In the genomic region with DNA sequence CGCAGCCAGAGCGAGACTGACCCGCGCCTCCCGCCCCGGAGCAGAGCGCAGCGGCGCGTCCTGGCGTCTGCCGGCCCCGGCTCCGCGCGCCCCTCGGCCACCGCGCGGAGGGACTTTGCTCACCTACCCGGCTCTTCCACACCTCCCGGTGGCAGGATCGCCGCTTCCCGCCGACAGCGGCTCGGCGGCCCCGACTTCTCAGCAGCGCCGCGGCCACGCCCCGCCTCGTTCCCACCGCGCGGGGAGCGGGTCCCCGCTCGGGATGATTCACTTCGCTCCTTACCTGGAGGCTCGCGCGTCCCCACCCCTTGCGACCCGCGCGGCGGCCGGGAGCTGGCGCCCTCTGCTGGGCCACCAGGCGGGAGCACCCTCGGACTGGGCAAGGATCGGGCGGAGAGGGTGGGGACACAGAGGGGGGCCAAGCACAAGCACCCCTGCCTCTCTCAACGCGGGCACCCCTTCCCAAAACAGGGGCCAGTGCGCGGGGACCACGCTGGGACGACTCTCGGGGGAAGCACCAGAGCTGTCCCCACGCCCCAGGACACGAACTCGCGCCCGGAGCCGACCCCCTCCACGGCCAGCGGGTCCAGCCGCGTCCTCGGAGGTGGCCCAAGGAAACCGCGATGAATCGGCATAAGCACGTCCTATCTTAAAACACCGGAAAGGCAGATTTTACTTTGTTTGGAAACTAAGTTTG, we compare ENCODE assay signal across 8 cellular contexts.
DNase-seq lines count a peak whose midpoint lies in the region; ATAC-seq lines count a peak whose summit lies in the region.

No MANE protein-coding gene starts in this region.

- DNase-seq in ACHN (peak; percentile 68), NCI-H345 (lab: John Stamatoyannopoulos, UW) (peak; percentile 78), dermis microvascular lymphatic vessel endothelial cell (ENCODE audit: low read depth in 2 of 2) (peak; percentile 55 to 86), lung microvascular endothelial cell (ENCODE audit: low read depth in 2 of 2) (peak; percentile 86 to 92)
- peak; percentile 76 to 78 for DNase-seq in activated CD4-positive, alpha-beta T cell treated with anti-CD3 and anti-CD28 coated beads, Interleukin-2, amount 50 U/mL, for 24 hours (ENCODE audit: low read depth in 1 of 2, low spot score in 1 of 2)
- peak; percentile 71 to 77 (median 76) for DNase-seq in stimulated activated CD4-positive, alpha-beta T cell treated with anti-CD3 and anti-CD28 coated beads, TNF-alpha, amount 100 ng/mL, for 48 hours (ENCODE audit: low read depth in 3 of 3)

- in situ Hi-C loops in ACHN (cut with HindIII; ENCODE audit: low pct_ligation_motif_present, low pct_unique_long_range_greater_than_20kb, low sequenced_read_pairs): no loop called here

- ATAC-seq in GM18861 (IDR thresholded peaks at IDR 0.05; ENCODE audit: unreplicated experiment): peak; percentile 66
- peak; percentile 81 for ATAC-seq in HG03095 (IDR thresholded peaks at IDR 0.05; ENCODE audit: unreplicated experiment)

Comparison
In these comparisons a context has a peak if more than half of its experiments do, and no peak if none do; other contexts are left out.
1. Peak in every context shown above with its lines: DNase-seq and ATAC-seq.